9 cellular contexts compared by ENCODE assay signal in genomic region chr10:15097011-15097812, GRCh38. TPM values are rescaled to one million over a fixed set of nuclear protein-coding genes. Genes with fewer than 3 reads are reported as not detected.
A peak's percentile ranks its signal among the peaks of the same experiment; 100 is the strongest.
DNase-seq lines count a peak whose midpoint lies in the region; ATAC-seq, FAIRE-seq and TF ChIP-seq lines count a peak whose summit lies in the region.
"Had no signal": no experiment of that assay in that cellular context is flagged by ENCODE, and none has a peak within 500 bp of the region (broad histone marks: within the 10 kb centered on the region; RNA-seq: fewer than 3 reads in every experiment).

Gene RPP38, plus strand, starts transcription at chr10:15097355. Its CDS starts 5,960 bp downstream, at chr10:15103315.

- peaks cover 3% of the 10 kb centered on the region for H4K20me1 ChIP-seq in keratinocyte (ENCODE audit: control insufficient read depth, extremely low read depth, insufficient read depth, low read length)

- peak within 1 kb of the TSS; percentile 78 to 99 (median 93) for H3K4me3 ChIP-seq in keratinocyte (ENCODE audit: control insufficient read depth in 2 of 3, extremely low read depth in 1 of 3, insufficient read depth in 2 of 3, low read depth in 1 of 3, low read length in 3 of 3)

- peaks cover 9 to 11% of the 10 kb centered on the region in 2 experiments for H3K36me3 ChIP-seq in keratinocyte (ENCODE audit: control insufficient read depth in 2 of 2, extremely low read depth in 1 of 2, insufficient read depth in 2 of 2, low read length in 2 of 2)

- FAIRE-seq in keratinocyte (lab: Jason Lieb, UNC), result no peak
- FAIRE-seq: endometrium had no signal

- no peaks in the 10 kb centered on the region for H3K9me1 ChIP-seq in keratinocyte (ENCODE audit: control insufficient read depth, extremely low read depth, insufficient read depth, low read length)

- H3K9ac ChIP-seq in keratinocyte (ENCODE audit: control insufficient read depth, extremely low read depth, insufficient read depth, low read length), result peak within 1 kb of the TSS; percentile 97

- dilution Hi-C loops in keratinocyte (cut with MboI; ENCODE audit: extremely low pct_ligation_motif_present, low sequenced_read_pairs), result no loop called here

- peak within 1 kb of the TSS; percentile 97 for H2AFZ ChIP-seq in keratinocyte (ENCODE audit: control insufficient read depth, low read length)

- ATAC-seq in GM19043 (IDR thresholded peaks at IDR 0.05; ENCODE audit: low read depth, unreplicated experiment) (peak; percentile 73), HG03354 (IDR thresholded peaks at IDR 0.05; ENCODE audit: poor library complexity, severe bottlenecking, unreplicated experiment) (peak; percentile 87)

- H3K4me1 ChIP-seq in keratinocyte (ENCODE audit: control insufficient read depth, extremely low read depth, insufficient read depth, low read length), result peaks cover 13% of the 10 kb centered on the region

- no peak for TF ChIP-seq CTCF in keratinocyte (optimal IDR thresholded peaks at IDR 0.05 in 1 of 3, IDR thresholded peaks at IDR 0.05 in 1 of 3, conservative IDR thresholded peaks at IDR 0.05 in 1 of 3; ENCODE audit: extremely low read depth in 1 of 3, insufficient read depth in 2 of 3, low read length in 3 of 3)

- peak; percentile 85 to 97 for DNase-seq in AML-193 (lab: John Stamatoyannopoulos, UW)
- DNase-seq in NCI-H446 (lab: John Stamatoyannopoulos, UW), result peak; percentile 94
- peak; percentile 99 for DNase-seq in activated CD4-positive, CD25-positive, alpha-beta regulatory T cell treated with anti-CD3 and anti-CD28 coated beads, Interleukin-2, amount 50 U/mL, for 72 hours
- peak; percentile 96 for DNase-seq in cerebellar cortex (ENCODE audit: low spot score)
- DNase-seq in keratinocyte (ENCODE audit: low read depth, low spot score), result peak; percentile 41
- DNase-seq in stimulated activated CD4-positive, alpha-beta T cell treated with anti-CD3 and anti-CD28 coated beads, Interleukin-12 subunit alpha, Interleukin-12 subunit beta, amount 100 ng/mL, for 48 hours (ENCODE audit: low read depth in 2 of 3, low spot score in 1 of 3), result peak; percentile 90 to 95 (median 93)

- H3K27ac ChIP-seq in keratinocyte (ENCODE audit: control insufficient read depth, insufficient read depth, low read length), result peak within 1 kb of the TSS; percentile 91

- H3K9me3 ChIP-seq in keratinocyte (ENCODE audit: control insufficient read depth, low read depth, low read length), result no peaks in the 10 kb centered on the region

- no peaks in the 10 kb centered on the region for H3K27me3 ChIP-seq in keratinocyte (ENCODE audit: control insufficient read depth, extremely low read depth, insufficient read depth, low read length)

- H3K79me2 ChIP-seq in keratinocyte (ENCODE audit: control insufficient read depth, insufficient read depth, low read length), result peaks cover 48% of the 10 kb centered on the region

- H3K4me2 ChIP-seq in keratinocyte (ENCODE audit: control insufficient read depth, extremely low read depth, insufficient read depth, low read depth, low read length), result peak within 1 kb of the TSS; percentile 100

RNA-seq across cellular contexts. Expression of gene RPP38, which starts in this region (rescaled TPM):
- 27.6 to 46.0 TPM (median 32.4 TPM) in 3 replicates for polyA plus RNA-seq in keratinocyte
- 56.8 TPM for polyA plus RNA-seq in keratinocyte (2011; ENCODE audit: low read depth)
- polyA plus RNA-seq in keratinocyte (2011; cell fraction: cytosol; rRNA removed), result 39.0 and 54.1 TPM in 2 replicates
- 32.5 and 36.8 TPM in 2 replicates for polyA plus RNA-seq in keratinocyte (2011; cell fraction: nucleus; rRNA removed)
- 24.5 and 26.3 TPM in 2 replicates for polyA plus RNA-seq in keratinocyte (2012; ENCODE audit: low replicate concordance)
- polyA minus RNA-seq in keratinocyte, result 10.6 to 14.9 TPM (median 14.4 TPM) in 3 replicates
- 15.2 TPM for polyA minus RNA-seq in keratinocyte (2011; cell fraction: cytosol; rRNA and poly(A)+ RNA removed)
- 4.0 and 8.5 TPM in 2 replicates for polyA minus RNA-seq in keratinocyte (2011; cell fraction: nucleus; rRNA and poly(A)+ RNA removed)

Comparison
In these comparisons a context has a peak if more than half of its experiments do, and no peak if none do; other contexts are left out.
1. Peak in every context shown above with its lines: DNase-seq, ATAC-seq, H3K4me3 ChIP-seq and H3K27ac ChIP-seq.
2. DNase-seq: peak in every context shown above with its lines; median percentile 99 in activated CD4-positive, CD25-positive, alpha-beta regulatory T cell treated with anti-CD3 and anti-CD28 coated beads, Interleukin-2, amount 50 U/mL, for 72 hours; 96 in cerebellar cortex; 94 in NCI-H446; 93 in stimulated activated CD4-positive, alpha-beta T cell treated with anti-CD3 and anti-CD28 coated beads, Interleukin-12 subunit alpha, Interleukin-12 subunit beta, amount 100 ng/mL, for 48 hours; 91 in AML-193; 41 in keratinocyte.